Comparison of ENCODE assay signal across 19 cellular contexts in the genomic region with DNA sequence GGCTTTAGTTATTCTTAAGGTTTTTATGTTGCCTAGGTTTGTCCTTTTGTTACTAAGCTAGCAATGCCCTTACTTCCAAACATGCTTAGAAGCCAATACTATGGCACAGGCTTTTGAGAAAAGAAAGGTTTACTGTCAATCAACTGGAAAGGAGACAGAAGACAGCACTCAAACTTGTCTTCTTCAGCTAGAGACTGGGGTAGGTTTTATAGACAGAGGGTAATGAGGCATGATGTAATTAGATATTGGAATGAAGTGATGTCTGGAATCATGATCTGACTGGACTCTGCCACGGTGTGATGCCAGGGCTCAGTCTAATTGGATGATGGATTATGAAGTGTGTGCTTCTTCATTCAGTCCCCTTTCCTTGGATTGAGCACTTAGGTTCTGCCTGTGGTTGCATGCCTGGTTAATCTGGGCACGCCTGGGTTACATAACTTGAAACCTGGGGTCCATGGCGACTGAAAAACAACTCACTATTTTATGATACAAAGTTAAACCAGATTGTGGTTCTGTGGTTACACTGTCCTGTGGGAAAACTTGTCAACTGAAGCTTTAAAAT.
DNase-seq lines count a peak whose midpoint lies in the region; ATAC-seq and TF ChIP-seq lines count a peak whose summit lies in the region.
"Had no signal": no experiment of that assay in that cellular context is flagged by ENCODE, and none has a peak within 500 bp of the region (broad histone marks: within the 10 kb centered on the region; RNA-seq: fewer than 3 reads in every experiment).

No MANE protein-coding gene starts in this region.

- intact Hi-C loops in Right ventricle myocardium inferior (cut with DNase I) = no loop called here

- H3K27me3 ChIP-seq in kidney epithelial cell (ENCODE audit: control insufficient read depth, insufficient read depth, low read length) = no peaks in the 10 kb centered on the region
- H3K27me3 ChIP-seq: dorsolateral prefrontal cortex, heart left ventricle, SJSA1 had no signal

- H3K36me3 ChIP-seq in kidney epithelial cell (ENCODE audit: control insufficient read depth, insufficient read depth, low read length) = no peaks in the 10 kb centered on the region
- H3K36me3 ChIP-seq: heart left ventricle, SJSA1 had no signal

- ATAC-seq in HG03354 (IDR thresholded peaks at IDR 0.05; ENCODE audit: poor library complexity, severe bottlenecking, unreplicated experiment) (peak; percentile 54), Right ventricle myocardium inferior (no peak)
- ATAC-seq: activated naive CD4-positive, alpha-beta T cell treated with anti-CD3 and anti-CD28 coated beads, Interleukin-2, amount 50 U/mL, for 72 hours; heart left ventricle had no signal

- no peak for TF ChIP-seq CTCF in kidney epithelial cell (IDR thresholded peaks at IDR 0.05; ENCODE audit: insufficient read depth, low read length, poor library complexity, severe bottlenecking)

- DNase-seq in COLO668 (lab: John Stamatoyannopoulos, UW; ENCODE audit: unreplicated experiment) = peak; percentile 24
- DNase-seq in NCI-H82 treated with DMSO at 0.1 percent for 48 hours (lab: John Stamatoyannopoulos, UW; ENCODE audit: unreplicated experiment) = peak; percentile 70
- peak; percentile 54 for DNase-seq in kidney epithelial cell (ENCODE audit: low read depth)
- DNase-seq in Right ventricle myocardium inferior (ENCODE audit: missing footprints) = no peak
- DNase-seq in activated CD4-positive, alpha-beta T cell treated with anti-CD3 and anti-CD28 coated beads for 48 hours = no peak
- no peak for DNase-seq in COLO829 (ENCODE audit: low spot score)
- no peak for DNase-seq in GM03348 (ENCODE audit: low spot score)
- DNase-seq: activated CD4-positive, alpha-beta T cell treated with anti-CD3 and anti-CD28 coated beads, Interleukin-2, amount 50 U/mL, for 48 hours; activated T-cell treated with anti-CD3 and anti-CD28 coated beads, Interleukin-2, amount 50 U/mL, for 24 hours; Calu3; dorsolateral prefrontal cortex; GF-D8; heart left ventricle; islet precursor cell; NCI-H2081; stimulated activated CD4-positive, alpha-beta T cell treated with anti-CD3 and anti-CD28 coated beads, Interleukin-2, amount 100 ng/mL, for 24 hours had no signal

- H3K4me3 ChIP-seq in kidney epithelial cell (ENCODE audit: low read depth, low read length) = no peak overlapping the region
- H3K4me3 ChIP-seq: dorsolateral prefrontal cortex, heart left ventricle, SJSA1 had no signal

Comparison
In these comparisons a context has a peak if more than half of its experiments do, and no peak if none do; other contexts are left out.
1. DNase-seq: peak in COLO668 (single experiment), NCI-H82 treated with DMSO at 0.1 percent for 48 hours (single experiment) and kidney epithelial cell (single experiment); none in Right ventricle myocardium inferior (single experiment), activated CD4-positive, alpha-beta T cell treated with anti-CD3 and anti-CD28 coated beads for 48 hours (single experiment), COLO829 (single experiment) and GM03348 (single experiment).